Comparison of ENCODE assay signal across 26 cellular contexts in genomic region chr6:154865291-154865690, GRCh38.
DNase-seq lines count a peak whose midpoint lies in the region; TF ChIP-seq lines count a peak whose summit lies in the region.
"Had no signal": no experiment of that assay in that cellular context is flagged by ENCODE, and none has a peak within 500 bp of the region (broad histone marks: within the 10 kb centered on the region; RNA-seq: fewer than 3 reads in every experiment).

No MANE protein-coding gene starts in this region.

- no peaks in the 10 kb centered on the region for H3K9me3 Mint-ChIP-seq in H9
- no peaks in the 10 kb centered on the region for H3K9me3 Mint-ChIP-seq in CD8-positive, alpha-beta memory T cell
- H3K9me3 Mint-ChIP-seq: dendritic cell treated with granulocyte-macrophage colony-stimulating factor and Interleukin-4, amounts not matched to agents 40 ng/mL and 50 ng/mL, for 4 days; stimulated activated naive CD8-positive, alpha-beta T cell treated with anti-CD3 and anti-CD28 coated beads, Interleukin-15, amount 100 ng/mL, for 72 hours; T-cell had no signal

- no peak overlapping the region for H4K91ac ChIP-seq in H9 (ENCODE audit: insufficient read length, low read depth, low read length)

- H3K4me2 ChIP-seq in BLaER1 (peak overlapping the region; percentile 26), H9 (ENCODE audit: insufficient read depth, insufficient read length, low read length) (no peak overlapping the region)

- H3K36me3 ChIP-seq in BLaER1 = peaks cover 14% of the 10 kb centered on the region
- no peaks in the 10 kb centered on the region for H3K36me3 ChIP-seq in CD8-positive, alpha-beta memory T cell (ENCODE audit: insufficient read depth, low read length)
- H3K36me3 ChIP-seq: breast epithelium, ovary had no signal

- H3K4me3 Mint-ChIP-seq in H9 = no peak overlapping the region
- H3K4me3 Mint-ChIP-seq in CD8-positive, alpha-beta memory T cell = no peak overlapping the region
- H3K4me3 Mint-ChIP-seq: dendritic cell treated with granulocyte-macrophage colony-stimulating factor and Interleukin-4, amounts not matched to agents 40 ng/mL and 50 ng/mL, for 4 days; stimulated activated naive CD8-positive, alpha-beta T cell treated with anti-CD3 and anti-CD28 coated beads, Interleukin-15, amount 100 ng/mL, for 72 hours; T-cell had no signal

- no peak overlapping the region for H2AK5ac ChIP-seq in H9 (ENCODE audit: insufficient read length, low read length)

- H4K8ac ChIP-seq in H9 (replicated peaks; ENCODE audit: insufficient read length, low read depth, low read length) = no peak overlapping the region

- H2BK15ac ChIP-seq in H9 (ENCODE audit: low read depth, low read length) = no peak overlapping the region

- H3K14ac ChIP-seq in H9 (ENCODE audit: insufficient read depth, low read length) = no peak overlapping the region

- H3K4me1 Mint-ChIP-seq in H9 = peaks cover 12 to 20% of the 10 kb centered on the region in 2 experiments
- peaks cover 0 to 8% (median 8%) of the 10 kb centered on the region in 3 donors for H3K4me1 Mint-ChIP-seq in CD8-positive, alpha-beta memory T cell

- H3K18ac ChIP-seq in H9 (ENCODE audit: insufficient read length, low read depth, low read length) = no peak overlapping the region

- DNase-seq in H9 (no peak), cardiac fibroblast (ENCODE audit: low read depth in 2 of 2) (peak; percentile 30 to 71), kidney glomerular epithelial cell (lab: John Stamatoyannopoulos, UW) (peak; percentile 77), NCI-H1105 (lab: John Stamatoyannopoulos, UW) (no peak), NCI-H1092 treated with DMSO at 0.1 percent for 48 hours (lab: John Stamatoyannopoulos, UW) (no peak), SW480 (ENCODE audit: low spot score) (no peak)
- DNase-seq in CD8-positive, alpha-beta memory T cell = no peak
- DNase-seq: ACHN; activated CD4-positive, alpha-beta T cell treated with anti-CD3 and anti-CD28 coated beads, Interleukin-2, amount 50 U/mL, for 48 hours; GDM1; GM23248; head of caudate nucleus; left cardiac atrium; mesendoderm; NCI-H146; NCI-H524; ovary; PC-3; SHP77; stimulated activated naive CD8-positive, alpha-beta T cell treated with anti-CD3 and anti-CD28 coated beads, Interleukin-15, amount 100 ng/mL, for 72 hours; T-cell had no signal

- H3T11ph ChIP-seq in H9 (ENCODE audit: low read length) = no peak overlapping the region

- H2BK5ac ChIP-seq in H9 (ENCODE audit: insufficient read length, low read length) = no peak overlapping the region

- no peaks in the 10 kb centered on the region for H3K27me3 Mint-ChIP-seq in H9 (ENCODE audit: low read depth)
- no peaks in the 10 kb centered on the region for H3K27me3 Mint-ChIP-seq in CD8-positive, alpha-beta memory T cell
- H3K27me3 Mint-ChIP-seq: dendritic cell treated with granulocyte-macrophage colony-stimulating factor and Interleukin-4, amounts not matched to agents 40 ng/mL and 50 ng/mL, for 4 days; stimulated activated naive CD8-positive, alpha-beta T cell treated with anti-CD3 and anti-CD28 coated beads, Interleukin-15, amount 100 ng/mL, for 72 hours; T-cell had no signal

- H3K9ac ChIP-seq in BLaER1 = no peak overlapping the region
- H3K9ac ChIP-seq in H9 (ENCODE audit: extremely low read depth, insufficient read length, low read length) = no peak overlapping the region
- H3K9ac ChIP-seq: BLaER1 treated with 17β-estradiol and CSF1 and Interleukin-3, amounts not matched to agents 10 nM and 100 nM; GM23248 had no signal

- no peak overlapping the region for H4K5ac ChIP-seq in H9 (ENCODE audit: insufficient read length, low read depth, low read length)

- H3K27ac ChIP-seq in BLaER1 = no peak overlapping the region
- H3K27ac ChIP-seq in H9 (ENCODE audit: insufficient read length, low read depth, low read length) = no peak overlapping the region
- no peak overlapping the region for H3K27ac ChIP-seq in CD8-positive, alpha-beta memory T cell (ENCODE audit: low read depth, low read length)
- H3K27ac ChIP-seq: BLaER1 treated with 17β-estradiol and CSF1 and Interleukin-3, amounts not matched to agents 10 nM and 100 nM; breast epithelium; GM23248; ovary; tibial nerve had no signal

- no peak overlapping the region for H3K23ac ChIP-seq in H9 (ENCODE audit: insufficient read length, low read depth, low read length)

- H3K79me1 ChIP-seq in H9 (ENCODE audit: insufficient read depth, low read depth, low read length, poor library complexity, severe bottlenecking) = no peaks in the 10 kb centered on the region

- no CpG with 5 or more reads among the region's 4 CpGs for WGBS in H9 (ENCODE audit: extremely low coverage, insufficient read length, low lambda C conversion rate)

- no peaks in the 10 kb centered on the region for H3K23me2 ChIP-seq in H9 (ENCODE audit: insufficient read length, low read depth, low read length, poor library complexity, severe bottlenecking)

- no peaks in the 10 kb centered on the region for H3K9me3 ChIP-seq in BLaER1
- H3K9me3 ChIP-seq in H9 (ENCODE audit: control insufficient read depth, low read depth, low read length) = no peaks in the 10 kb centered on the region
- no peaks in the 10 kb centered on the region for H3K9me3 ChIP-seq in CD8-positive, alpha-beta memory T cell (ENCODE audit: low read length)
- H3K9me3 ChIP-seq: BLaER1 treated with 17β-estradiol and CSF1 and Interleukin-3, amounts not matched to agents 10 nM and 100 nM; breast epithelium; ovary; tibial nerve had no signal

- H3K79me2 ChIP-seq in H9 (ENCODE audit: insufficient read depth, low read length) = no peaks in the 10 kb centered on the region; the same call in 1 of the 2 replicates

- no peak overlapping the region for H2BK120ac ChIP-seq in H9 (ENCODE audit: low read depth, low read length, poor library complexity, severe bottlenecking)

- CTCF ChIA-PET in CD8-positive, alpha-beta memory T cell (lab: Charles Lee) = no interaction called here

- H2AFZ ChIP-seq in H9 (ENCODE audit: low read length) = no peak overlapping the region
- H2AFZ ChIP-seq: GM23248 had no signal

- H2BK20ac ChIP-seq in H9 (ENCODE audit: low read depth, low read length, poor library complexity, severe bottlenecking) = no peak overlapping the region

- H2BK12ac ChIP-seq in H9 (ENCODE audit: insufficient read length, low read depth, low read length) = no peak overlapping the region

- H3K27me3 ChIP-seq in BLaER1 = no peaks in the 10 kb centered on the region
- no peaks in the 10 kb centered on the region for H3K27me3 ChIP-seq in H9 (ENCODE audit: insufficient read depth, low read length)
- no peaks in the 10 kb centered on the region for H3K27me3 ChIP-seq in CD8-positive, alpha-beta memory T cell (ENCODE audit: insufficient read depth, low read length, poor library complexity, severe bottlenecking)
- H3K27me3 ChIP-seq: BLaER1 treated with 17β-estradiol and CSF1 and Interleukin-3, amounts not matched to agents 10 nM and 100 nM; breast epithelium; ovary; tibial nerve had no signal

- TF ChIP-seq CTCF in H9 (conservative IDR thresholded peaks at IDR 0.05) (no peak), cardiac fibroblast (IDR thresholded peaks at IDR 0.05; ENCODE audit: low read depth, low read length) (no peak)

- peak overlapping the region in 2 of 3 experiments; percentile 22 to 29; a peak in 2 of 7 replicates for H3K27ac Mint-ChIP-seq in H9
- peak overlapping the region in 2 of 8 donors; percentile 22 to 38 for H3K27ac Mint-ChIP-seq in CD8-positive, alpha-beta memory T cell
- H3K27ac Mint-ChIP-seq: dendritic cell treated with granulocyte-macrophage colony-stimulating factor and Interleukin-4, amounts not matched to agents 40 ng/mL and 50 ng/mL, for 4 days; stimulated activated naive CD8-positive, alpha-beta T cell treated with anti-CD3 and anti-CD28 coated beads, Interleukin-15, amount 100 ng/mL, for 72 hours had no signal

- peaks cover 0 to 5% (median 2%) of the 10 kb centered on the region in 3 experiments; a peak in 5 of 7 replicates for H3K36me3 Mint-ChIP-seq in H9 (ENCODE audit: insufficient read depth in 1 of 3, low read depth in 3 of 3)
- H3K36me3 Mint-ChIP-seq in CD8-positive, alpha-beta memory T cell = peaks cover 0 to 22% (median 2%) of the 10 kb centered on the region in 3 donors

- no peaks in the 10 kb centered on the region for H4K20me1 ChIP-seq in BLaER1
- peaks cover 3% of the 10 kb centered on the region for H4K20me1 ChIP-seq in H9 (ENCODE audit: control insufficient read depth, insufficient read depth, insufficient read length)

- H3K4me3 ChIP-seq in BLaER1 (no peak overlapping the region), cardiac fibroblast (replicated peaks in 1 of 2; ENCODE audit: low read depth in 2 of 2, low read length in 2 of 2) (no peak overlapping the region)
- no peak overlapping the region for H3K4me3 ChIP-seq in CD8-positive, alpha-beta memory T cell (ENCODE audit: low read length)
- H3K4me3 ChIP-seq: BLaER1 treated with 17β-estradiol and CSF1 and Interleukin-3, amounts not matched to agents 10 nM and 100 nM; breast epithelium; GM23248; ovary; tibial nerve had no signal

- no peak overlapping the region for H3K4ac ChIP-seq in H9 (ENCODE audit: low read depth, low read length)

- peaks cover 7% of the 10 kb centered on the region for H3K4me1 ChIP-seq in BLaER1
- H3K4me1 ChIP-seq in H9 (ENCODE audit: insufficient read depth, low read length) = no peaks in the 10 kb centered on the region
- no peaks in the 10 kb centered on the region for H3K4me1 ChIP-seq in CD8-positive, alpha-beta memory T cell (ENCODE audit: insufficient read depth, low read length)
- H3K4me1 ChIP-seq: breast epithelium had no signal

- H3K56ac ChIP-seq in H9 (ENCODE audit: insufficient read length, low read depth, low read length) = no peak overlapping the region

- POLR2A ChIA-PET in CD8-positive, alpha-beta memory T cell (lab: Charles Lee) = no interaction called here

Comparison
In these comparisons a context has a peak if more than half of its experiments do, and no peak if none do; other contexts are left out.
1. DNase-seq: peak in cardiac fibroblast (2 of 2) and kidney glomerular epithelial cell (single experiment); none in H9 (single experiment), CD8-positive, alpha-beta memory T cell (0 of 5), NCI-H1105 (single experiment), NCI-H1092 treated with DMSO at 0.1 percent for 48 hours (single experiment) and SW480 (single experiment).